8 cellular contexts compared by ENCODE assay signal in genomic region chr17:77147357-77147801, GRCh38. TPM values are rescaled to one million over a fixed set of nuclear protein-coding genes. Genes with fewer than 3 reads are reported as not detected.
DNase-seq lines count a peak whose midpoint lies in the region; ATAC-seq and TF ChIP-seq lines count a peak whose summit lies in the region.

No MANE protein-coding gene starts in this region.

- ATAC-seq in GM18867 (IDR thresholded peaks at IDR 0.05; ENCODE audit: unreplicated experiment) (peak; percentile 64), GM23338 (peak; percentile 49)

- H3K4me2 ChIP-seq in GM23338, result peak overlapping the region; percentile 15
- no peak overlapping the region for H3K4me2 ChIP-seq in parathyroid adenoma (ENCODE audit: low read length)

- no peaks in the 10 kb centered on the region for H3K9me3 Mint-ChIP-seq in GM23338

- H3K27me3 ChIP-seq in GM23338 (ENCODE audit: insufficient read depth) (no peaks in the 10 kb centered on the region), adrenal gland (no peaks in the 10 kb centered on the region), parathyroid adenoma (ENCODE audit: control insufficient read depth, insufficient read depth, low read length) (no peaks in the 10 kb centered on the region)

- peaks cover 13% of the 10 kb centered on the region for H3K27me3 Mint-ChIP-seq in GM23338 (ENCODE audit: insufficient read depth, low read depth, poor library complexity)

- H3K27ac Mint-ChIP-seq in GM23338, result no peak overlapping the region

- H3F3A ChIP-seq in GM23338 (replicated peaks; ENCODE audit: low read depth), result peaks cover 4% of the 10 kb centered on the region; the same call in 1 of the 2 replicates

- H3K27ac ChIP-seq in GM23338 (ENCODE audit: low read depth) (no peak overlapping the region), adrenal gland (peak overlapping the region; percentile 55 to 97 (median 91)), parathyroid adenoma (peak overlapping the region; percentile 70)

- H3K79me2 ChIP-seq in GM23338 (replicated peaks; ENCODE audit: insufficient read depth) (peaks cover 60% of the 10 kb centered on the region), parathyroid adenoma (peaks cover 46% of the 10 kb centered on the region)

- no peaks in the 10 kb centered on the region for H3K9me2 ChIP-seq in GM23338 (ENCODE audit: insufficient read depth)

- no peak for TF ChIP-seq POLR2A in adrenal gland (IDR thresholded peaks at IDR 0.05)

- H3K36me3 Mint-ChIP-seq in GM23338 (ENCODE audit: low read depth), result peaks cover 8% of the 10 kb centered on the region; the same call in 2 of the 3 replicates

- H3K4me1 ChIP-seq in GM23338 (ENCODE audit: insufficient read depth) (peaks cover 31% of the 10 kb centered on the region), adrenal gland (replicated peaks in 1 of 2) (peaks cover 75 to 97% of the 10 kb centered on the region in 2 donors), parathyroid adenoma (peaks cover 12% of the 10 kb centered on the region)

- H2AFZ ChIP-seq in GM23338, result no peak overlapping the region
- H2AFZ ChIP-seq in parathyroid adenoma, result no peak overlapping the region

- intact Hi-C loops in adrenal gland (cut with DNase I), result loop anchor here in 1 of 2 donors (10.0 kb wide), 2 partner anchors 53 to 57 kb away; no protein-coding TSS in a partner anchor

- no peak overlapping the region for H3K9ac ChIP-seq in parathyroid adenoma

- H3K4me3 Mint-ChIP-seq in GM23338, result no peak overlapping the region

- peaks cover 23% of the 10 kb centered on the region for H4K20me1 ChIP-seq in GM23338 (replicated peaks; ENCODE audit: insufficient read depth)

- H3K4me3 ChIP-seq in GM23338 (no peak overlapping the region), adrenal gland (no peak overlapping the region), parathyroid adenoma (ENCODE audit: low read depth, low read length) (peak overlapping the region; percentile 24)

- WGBS in adrenal gland, 4 donors, result 61 to 78% (median 67%) methylated on average over 8 of the region's 8 CpGs

- H3K36me3 ChIP-seq in GM23338 (ENCODE audit: insufficient read depth), result peaks cover 19% of the 10 kb centered on the region; the same call in 1 of the 2 replicates
- H3K36me3 ChIP-seq in adrenal gland (replicated peaks in 1 of 2), result peaks cover 0 to 59% of the 10 kb centered on the region in 2 donors
- H3K36me3 ChIP-seq in parathyroid adenoma (ENCODE audit: control insufficient read depth, insufficient read depth, low read length), result no peaks in the 10 kb centered on the region

- TF ChIP-seq CTCF in GM23338 (conservative IDR thresholded peaks at IDR 0.05; ENCODE audit: low read depth in 2 of 2), result no peak
- TF ChIP-seq CTCF in adrenal gland (IDR thresholded peaks at IDR 0.05), result no peak
- no peak for TF ChIP-seq CTCF in parathyroid adenoma (IDR thresholded peaks at IDR 0.05)

- peaks cover 37% of the 10 kb centered on the region for H3K4me1 Mint-ChIP-seq in GM23338

- H3K9me3 ChIP-seq in adrenal gland (replicated peaks in 1 of 3) (no peaks in the 10 kb centered on the region), parathyroid adenoma (ENCODE audit: control insufficient read depth, low read length) (no peaks in the 10 kb centered on the region)

- DNase-seq in GM23338 (ENCODE audit: low spot score), result no peak
- DNase-seq in adrenal gland, result no peak
- no peak for DNase-seq in MV-4-11 (lab: John Stamatoyannopoulos, UW)
- DNase-seq in NCI-H524 (lab: John Stamatoyannopoulos, UW), result no peak
- DNase-seq in activated effector memory CD4-positive, alpha-beta T cell treated with Interleukin-2 at 50 U/mL for 16 hours, result no peak
- no peak for DNase-seq in DMS114 treated with DMSO at 0.1 percent for 48 hours (lab: John Stamatoyannopoulos, UW; ENCODE audit: unreplicated experiment)

TF ChIP-seq in GM23338, 12 proteins besides CTCF, POLR2A, EP300 and RAD21 (continues in another document):
- TF ChIP-seq CREB1 (CRISPR knock-in tag; IDR thresholded peaks at IDR 0.05; ENCODE audit: low read depth), result no peak
- TF ChIP-seq STAT1 (IDR thresholded peaks at IDR 0.05; ENCODE audit: unreplicated experiment), result no peak
- no peak for TF ChIP-seq POLR2AphosphoS5 (IDR thresholded peaks at IDR 0.05; ENCODE audit: low read depth)
- no peak for TF ChIP-seq JUNB (IDR thresholded peaks at IDR 0.05; ENCODE audit: unreplicated experiment)
- TF ChIP-seq REST (IDR thresholded peaks at IDR 0.05; ENCODE audit: unreplicated experiment), result no peak
- no peak for TF ChIP-seq ZNF331 (CRISPR knock-in tag; IDR thresholded peaks at IDR 0.05; ENCODE audit: low read depth)

RNA-seq across cellular contexts. Expression of gene SEC14L1, which starts 6.6 kb away (rescaled TPM):
- 54.8 and 81.8 TPM in 2 replicates for total RNA-seq in GM23338 (2014; rRNA removed; shearing (Covaris generic))
- polyA plus RNA-seq in GM23338 (2016; fragmentation: Nextera tagmentation; extraction: Ambion mirVana) (26.8 and 32.3 TPM in 2 replicates), adrenal gland (100 to 1,000 TPM in 2 of 3 donors, 10 to 100 TPM in 1; 61.8 to 125 (median 119) TPM)
- total RNA-seq in adrenal gland, result 100 to 1,000 TPM; 130 to 255 (median 199) TPM
